35 cellular contexts compared by ENCODE assay signal in genomic region chr9:15714746-15715145, GRCh38.
"Had no signal": no experiment of that assay in that cellular context is flagged by ENCODE, and none has a peak within 500 bp of the region (broad histone marks: within the 10 kb centered on the region; RNA-seq: fewer than 3 reads in every experiment).

No MANE protein-coding gene starts in this region.

- H3K4me3 Mint-ChIP-seq: activated B cell treated with CpG ODN at 0.5 μM for 24 hours; activated CD4-positive, alpha-beta memory T cell treated with anti-CD3 and anti-CD28 coated beads for 36 hours; activated naive CD8-positive, alpha-beta T cell treated with anti-CD3 and anti-CD28 coated beads for 36 hours; central memory CD8-positive, alpha-beta T cell had no signal

- H3K36me3 Mint-ChIP-seq: activated CD4-positive, alpha-beta memory T cell treated with anti-CD3 and anti-CD28 coated beads for 36 hours had no signal

- H3K27me3 Mint-ChIP-seq: activated B cell treated with CpG ODN at 0.5 μM for 24 hours; activated CD4-positive, alpha-beta memory T cell treated with anti-CD3 and anti-CD28 coated beads for 36 hours; activated naive CD8-positive, alpha-beta T cell treated with anti-CD3 and anti-CD28 coated beads for 36 hours; central memory CD8-positive, alpha-beta T cell had no signal

- H3K4me3 ChIP-seq: ascending aorta, cardiac muscle cell, PC-9 had no signal

- H3K27ac Mint-ChIP-seq: activated B cell treated with CpG ODN at 0.5 μM for 24 hours; activated CD4-positive, alpha-beta memory T cell treated with anti-CD3 and anti-CD28 coated beads for 36 hours; activated naive CD8-positive, alpha-beta T cell treated with anti-CD3 and anti-CD28 coated beads for 36 hours had no signal

- H3K9me3 Mint-ChIP-seq: activated B cell treated with CpG ODN at 0.5 μM for 24 hours; activated CD4-positive, alpha-beta memory T cell treated with anti-CD3 and anti-CD28 coated beads for 36 hours; activated naive CD8-positive, alpha-beta T cell treated with anti-CD3 and anti-CD28 coated beads for 36 hours; central memory CD8-positive, alpha-beta T cell had no signal

- DNase-seq: activated B cell treated with CpG ODN at 0.5 μM for 24 hours; activated CD4-positive, alpha-beta memory T cell treated with anti-CD3 and anti-CD28 coated beads for 36 hours; activated CD4-positive, alpha-beta T cell treated with anti-CD3 and anti-CD28 coated beads for 4 hours; activated CD4-positive, alpha-beta T cell treated with anti-CD3 and anti-CD28 coated beads, Interleukin-2, amount 50 U/mL, for 1 hour; activated CD4-positive, CD25-positive, alpha-beta regulatory T cell treated with anti-CD3 and anti-CD28 coated beads, Interleukin-2, amount 50 U/mL, for 72 hours; activated CD8-positive, alpha-beta memory T cell treated with anti-CD3 and anti-CD28 coated beads, Interleukin-2, amount 50 U/mL, for 48 hours; activated effector memory CD4-positive, alpha-beta T cell treated with Interleukin-2 at 50 U/mL for 16 hours; activated naive CD4-positive, alpha-beta T cell; activated naive CD4-positive, alpha-beta T cell treated with anti-CD3 and anti-CD28 coated beads, Interleukin-2, amount 50 U/mL, for 16 hours; activated naive CD8-positive, alpha-beta T cell treated with anti-CD3 and anti-CD28 coated beads for 36 hours; activated T-cell treated with anti-CD3 and anti-CD28 coated beads, Interleukin-2, amount 50 U/mL, for 48 hours; amygdala; MM.1S; MV-4-11; NCI-H1092 treated with DMSO at 0.1 percent for 48 hours; NCI-H1417; NCI-H146; NCI-H187; NCI-H2029 treated with DMSO at 0.1 percent for 48 hours; NCI-H2107; NCI-H2171; NCI-H510A; NCI-H526; NCI-H748 treated with DMSO at 0.1 percent for 48 hours; NK-92 treated with Interleukin-12 subunit alpha and Interleukin-12 subunit beta, amount 100 ng/mL, for 24 hours; PC-9; SIG-M5; SW 1271; T-helper 1 cell; T-helper 2 cell; T-helper 9 cell had no signal

- ATAC-seq: Right ventricle myocardium inferior had no signal

- H3K4me1 Mint-ChIP-seq: activated B cell treated with CpG ODN at 0.5 μM for 24 hours; activated naive CD8-positive, alpha-beta T cell treated with anti-CD3 and anti-CD28 coated beads for 36 hours; central memory CD8-positive, alpha-beta T cell had no signal
